Comparison of ENCODE assay signal across 25 cellular contexts in the genomic region with DNA sequence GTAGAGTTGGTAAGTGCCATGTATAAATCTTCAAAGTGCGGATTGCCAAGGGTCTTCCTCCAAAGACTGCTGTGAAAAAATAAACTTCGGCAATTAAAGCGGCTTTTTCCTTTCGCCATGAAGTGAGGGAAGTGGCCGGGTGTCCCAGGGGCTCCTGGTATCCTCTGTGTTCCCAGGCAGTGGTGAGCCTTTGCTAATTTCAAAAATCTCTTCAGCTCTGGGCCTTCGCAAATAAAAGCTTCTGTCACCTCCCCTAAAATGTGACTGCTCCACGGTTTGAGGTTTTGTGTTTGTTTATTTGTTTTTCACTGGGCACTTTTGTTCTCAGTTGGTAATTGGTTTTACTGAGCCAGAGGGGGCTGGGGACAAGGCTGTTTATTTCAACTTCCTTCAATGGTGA.
"Had no signal": no experiment of that assay in that cellular context is flagged by ENCODE, and none has a peak within 500 bp of the region (broad histone marks: within the 10 kb centered on the region; RNA-seq: fewer than 3 reads in every experiment).

No MANE protein-coding gene starts in this region.

- H3K27ac Mint-ChIP-seq: activated B cell treated with CpG ODN at 0.5 μM for 24 hours; activated CD4-positive, alpha-beta memory T cell treated with anti-CD3 and anti-CD28 coated beads for 36 hours; activated CD8-positive, alpha-beta memory T cell treated with anti-CD3 and anti-CD28 coated beads, Interleukin-2, amount 10 ng/mL, durations not matched to agents 7 days and 5 days; activated naive CD4-positive, alpha-beta T cell treated with anti-CD3 and anti-CD28 coated beads, Interleukin-2, amount 10 ng/mL, durations not matched to agents 7 days and 5 days; activated naive CD8-positive, alpha-beta T cell treated with anti-CD3 and anti-CD28 coated beads, Interleukin-2, amount 50 U/mL, for 24 hours; activated T-cell treated with anti-CD3 and anti-CD28 coated beads, Interleukin-2, amount 50 U/mL, for 24 hours; immature natural killer cell; memory B cell; naive B cell had no signal

- ATAC-seq: activated CD8-positive, alpha-beta memory T cell treated with anti-CD3 and anti-CD28 coated beads, Interleukin-2, amount 10 ng/mL, durations not matched to agents 7 days and 5 days; activated naive CD8-positive, alpha-beta T cell treated with anti-CD3 and anti-CD28 coated beads, Interleukin-2, amount 50 U/mL, for 24 hours; esophagus mucosa; gastrocnemius medialis; heart right ventricle; left ventricle myocardium superior; mucosa of descending colon had no signal

- H3K36me3 Mint-ChIP-seq: activated CD4-positive, alpha-beta memory T cell treated with anti-CD3 and anti-CD28 coated beads for 36 hours; activated CD8-positive, alpha-beta memory T cell treated with anti-CD3 and anti-CD28 coated beads, Interleukin-2, amount 10 ng/mL, durations not matched to agents 7 days and 5 days; activated naive CD4-positive, alpha-beta T cell treated with anti-CD3 and anti-CD28 coated beads, Interleukin-2, amount 10 ng/mL, durations not matched to agents 7 days and 5 days; immature natural killer cell; memory B cell; naive B cell had no signal

- H3K27me3 Mint-ChIP-seq: activated B cell treated with CpG ODN at 0.5 μM for 24 hours; activated CD4-positive, alpha-beta memory T cell treated with anti-CD3 and anti-CD28 coated beads for 36 hours; activated CD8-positive, alpha-beta memory T cell treated with anti-CD3 and anti-CD28 coated beads, Interleukin-2, amount 10 ng/mL, durations not matched to agents 7 days and 5 days; activated naive CD4-positive, alpha-beta T cell treated with anti-CD3 and anti-CD28 coated beads, Interleukin-2, amount 10 ng/mL, durations not matched to agents 7 days and 5 days; activated naive CD8-positive, alpha-beta T cell treated with anti-CD3 and anti-CD28 coated beads, Interleukin-2, amount 50 U/mL, for 24 hours; activated T-cell treated with anti-CD3 and anti-CD28 coated beads, Interleukin-2, amount 50 U/mL, for 24 hours; central memory CD8-positive, alpha-beta T cell had no signal

- H3K79me2 ChIP-seq: parathyroid adenoma had no signal

- H2AFZ ChIP-seq: parathyroid adenoma had no signal

- H3K4me3 Mint-ChIP-seq: activated B cell treated with CpG ODN at 0.5 μM for 24 hours; activated CD4-positive, alpha-beta memory T cell treated with anti-CD3 and anti-CD28 coated beads for 36 hours; activated CD8-positive, alpha-beta memory T cell treated with anti-CD3 and anti-CD28 coated beads, Interleukin-2, amount 10 ng/mL, durations not matched to agents 7 days and 5 days; activated naive CD4-positive, alpha-beta T cell treated with anti-CD3 and anti-CD28 coated beads, Interleukin-2, amount 10 ng/mL, durations not matched to agents 7 days and 5 days; activated naive CD8-positive, alpha-beta T cell treated with anti-CD3 and anti-CD28 coated beads, Interleukin-2, amount 50 U/mL, for 24 hours; activated T-cell treated with anti-CD3 and anti-CD28 coated beads, Interleukin-2, amount 50 U/mL, for 24 hours; central memory CD8-positive, alpha-beta T cell; immature natural killer cell; memory B cell; naive B cell had no signal

- H3K9me3 Mint-ChIP-seq: activated B cell treated with CpG ODN at 0.5 μM for 24 hours; activated CD4-positive, alpha-beta memory T cell treated with anti-CD3 and anti-CD28 coated beads for 36 hours; activated naive CD4-positive, alpha-beta T cell treated with anti-CD3 and anti-CD28 coated beads, Interleukin-2, amount 10 ng/mL, durations not matched to agents 7 days and 5 days; activated naive CD8-positive, alpha-beta T cell treated with anti-CD3 and anti-CD28 coated beads, Interleukin-2, amount 50 U/mL, for 24 hours; activated T-cell treated with anti-CD3 and anti-CD28 coated beads, Interleukin-2, amount 50 U/mL, for 24 hours; immature natural killer cell had no signal

- H3K27me3 ChIP-seq: gastrocnemius medialis, neutrophil, thyroid gland had no signal

- H3K36me3 ChIP-seq: gastrocnemius medialis, heart right ventricle, neutrophil, thyroid gland had no signal

- H3K9ac ChIP-seq: parathyroid adenoma had no signal

- DNase-seq: activated B cell treated with CpG ODN at 0.5 μM for 24 hours; activated CD4-positive, alpha-beta memory T cell treated with anti-CD3 and anti-CD28 coated beads for 36 hours; activated CD4-positive, alpha-beta T cell treated with anti-CD3 and anti-CD28 coated beads for 4 hours; activated CD8-positive, alpha-beta memory T cell treated with anti-CD3 and anti-CD28 coated beads, Interleukin-2, amount 10 ng/mL, durations not matched to agents 7 days and 5 days; activated naive CD4-positive, alpha-beta T cell treated with anti-CD3 and anti-CD28 coated beads, Interleukin-2, amount 10 ng/mL, durations not matched to agents 7 days and 5 days; activated naive CD8-positive, alpha-beta T cell treated with anti-CD3 and anti-CD28 coated beads, Interleukin-2, amount 50 U/mL, for 24 hours; activated T-cell treated with anti-CD3 and anti-CD28 coated beads, Interleukin-2, amount 50 U/mL, for 24 hours; cortex of kidney; effector CD4-positive, alpha-beta T cell; gastrocnemius medialis; heart right ventricle; immature natural killer cell; kidney glomerular epithelial cell; left ventricle myocardium superior; mucosa of descending colon; naive B cell; stimulated activated CD4-positive, alpha-beta T cell treated with anti-CD3 and anti-CD28 coated beads, Interleukin-12 subunit alpha, Interleukin-12 subunit beta, amount 100 ng/mL, for 4 hours; stimulated activated CD4-positive, alpha-beta T cell treated with anti-CD3 and anti-CD28 coated beads, Interleukin-1b, Interleukin-23, amount 100 ng/mL, for 48 hours; stimulated activated naive CD4-positive, alpha-beta T cell treated with Interleukin-2 at 50 U/mL for 16 hours; thyroid gland had no signal

- H3K4me1 ChIP-seq: gastrocnemius medialis, heart right ventricle, parathyroid adenoma, thyroid gland had no signal

- H3K4me3 ChIP-seq: gastrocnemius medialis, heart right ventricle, mucosa of descending colon, thyroid gland had no signal

- H3K9me3 ChIP-seq: gastrocnemius medialis, heart right ventricle, mucosa of descending colon, neutrophil, thyroid gland had no signal

- H3K4me1 Mint-ChIP-seq: activated B cell treated with CpG ODN at 0.5 μM for 24 hours; activated CD8-positive, alpha-beta memory T cell treated with anti-CD3 and anti-CD28 coated beads, Interleukin-2, amount 10 ng/mL, durations not matched to agents 7 days and 5 days; activated naive CD4-positive, alpha-beta T cell treated with anti-CD3 and anti-CD28 coated beads, Interleukin-2, amount 10 ng/mL, durations not matched to agents 7 days and 5 days; activated naive CD8-positive, alpha-beta T cell treated with anti-CD3 and anti-CD28 coated beads, Interleukin-2, amount 50 U/mL, for 24 hours; central memory CD8-positive, alpha-beta T cell; immature natural killer cell; memory B cell; naive B cell had no signal

- H3K27ac ChIP-seq: gastrocnemius medialis, heart right ventricle, neutrophil, parathyroid adenoma, thyroid gland had no signal
